Comparison of ENCODE assay signal across 15 cellular contexts in the genomic region with DNA sequence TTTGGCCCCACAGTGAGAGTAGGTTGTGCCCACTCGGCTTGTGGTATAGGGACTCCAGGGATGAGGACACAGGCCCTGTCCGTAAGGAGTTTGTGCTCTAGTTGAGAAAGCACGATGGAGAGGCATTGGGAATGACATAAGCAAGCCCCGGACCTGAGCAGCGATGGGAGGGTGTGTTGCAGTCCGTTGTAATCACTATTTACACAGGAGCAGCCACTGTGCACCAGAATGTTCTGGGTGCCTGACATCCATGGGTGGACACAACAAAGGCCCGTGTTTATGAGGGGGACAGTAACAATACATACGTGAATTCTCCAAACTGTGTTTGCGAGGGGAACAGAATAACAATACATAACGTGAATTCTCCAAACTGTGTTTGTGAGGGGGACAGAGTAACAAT.
A peak's percentile ranks its signal among the peaks of the same experiment; 100 is the strongest.
DNase-seq lines count a peak whose midpoint lies in the region; ATAC-seq and TF ChIP-seq lines count a peak whose summit lies in the region.
"Had no signal": no experiment of that assay in that cellular context is flagged by ENCODE, and none has a peak within 500 bp of the region (broad histone marks: within the 10 kb centered on the region; RNA-seq: fewer than 3 reads in every experiment).

No MANE protein-coding gene starts in this region.

- TF ChIP-seq EP300 in gastroesophageal sphincter (IDR thresholded peaks at IDR 0.05) = no peak

- no peak for TF ChIP-seq POLR2A in gastroesophageal sphincter (IDR thresholded peaks at IDR 0.05)

- H3K36me3 ChIP-seq in BLaER1 treated with 17β-estradiol and CSF1 and Interleukin-3, amounts not matched to agents 10 nM and 100 nM = no peaks in the 10 kb centered on the region
- H3K36me3 ChIP-seq in H7 (replicated peaks; ENCODE audit: control insufficient read depth, insufficient read depth, low read length) (no peaks in the 10 kb centered on the region), neural progenitor cell (no peaks in the 10 kb centered on the region), gastroesophageal sphincter (peaks cover 0 to 4% of the 10 kb centered on the region in 2 donors)

- peak overlapping the region in 7 of 11 experiments; percentile 61 to 83 (median 76); a peak in 14 of 22 replicates for H3K4me2 ChIP-seq in BLaER1 treated with 17β-estradiol and CSF1 and Interleukin-3, amounts not matched to agents 10 nM and 100 nM
- H3K4me2 ChIP-seq in neural progenitor cell = no peak overlapping the region
- H3K4me2 ChIP-seq: A549, GM23338 had no signal

- peak overlapping the region; percentile 59 for H3K27ac Mint-ChIP-seq in memory B cell
- H3K27ac Mint-ChIP-seq in neural progenitor cell = peak overlapping the region; percentile 92
- H3K27ac Mint-ChIP-seq: CD4-positive, alpha-beta T cell; GM23338 had no signal

- peaks cover 19 to 46% (median 41%) of the 10 kb centered on the region in 10 experiments for H3K4me1 ChIP-seq in BLaER1 treated with 17β-estradiol and CSF1 and Interleukin-3, amounts not matched to agents 10 nM and 100 nM
- H3K4me1 ChIP-seq in neural progenitor cell = peaks cover 37% of the 10 kb centered on the region
- H3K4me1 ChIP-seq in gastroesophageal sphincter = peaks cover 0 to 12% (median 0%) of the 10 kb centered on the region in 3 donors
- H3K4me1 ChIP-seq: A549 had no signal

- no peaks in the 10 kb centered on the region for H3K27me3 ChIP-seq in BLaER1 treated with 17β-estradiol and CSF1 and Interleukin-3, amounts not matched to agents 10 nM and 100 nM
- no peaks in the 10 kb centered on the region for H3K27me3 ChIP-seq in H7 (ENCODE audit: control insufficient read depth, insufficient read depth, low read length)
- no peaks in the 10 kb centered on the region for H3K27me3 ChIP-seq in neural progenitor cell
- H3K27me3 ChIP-seq in gastroesophageal sphincter = no peaks in the 10 kb centered on the region

- no peaks in the 10 kb centered on the region for H3K79me2 ChIP-seq in neural progenitor cell (ENCODE audit: low read depth)

- no peak for TF ChIP-seq CTCF in neural progenitor cell (IDR thresholded peaks at IDR 0.05)
- TF ChIP-seq CTCF in gastroesophageal sphincter (IDR thresholded peaks at IDR 0.05) = no peak

- H3K9me3 ChIP-seq in BLaER1 treated with 17β-estradiol and CSF1 and Interleukin-3, amounts not matched to agents 10 nM and 100 nM (replicated peaks in 1 of 11) = no peaks in the 10 kb centered on the region
- H3K9me3 ChIP-seq in neural progenitor cell (ENCODE audit: low read depth) = no peaks in the 10 kb centered on the region
- no peaks in the 10 kb centered on the region for H3K9me3 ChIP-seq in gastroesophageal sphincter
- H3K9me3 ChIP-seq: A549 had no signal

- H3K4me1 Mint-ChIP-seq in memory B cell (peaks cover 7% of the 10 kb centered on the region), neural progenitor cell (peaks cover 77% of the 10 kb centered on the region)

- peak overlapping the region in 3 of 11 experiments; percentile 47 to 73 (median 59); a peak in 5 of 22 replicates for H3K9ac ChIP-seq in BLaER1 treated with 17β-estradiol and CSF1 and Interleukin-3, amounts not matched to agents 10 nM and 100 nM
- no peak overlapping the region for H3K9ac ChIP-seq in neural progenitor cell

- DNase-seq in H7 = peak; percentile 13
- no peak for DNase-seq in memory B cell (ENCODE audit: low spot score in 2 of 2)
- DNase-seq in neural progenitor cell (ENCODE audit: low spot score) = no peak
- no peak for DNase-seq in stimulated activated CD8-positive, alpha-beta memory T cell treated with anti-CD3 and anti-CD28 coated beads, Interleukin-4, amount 100 ng/mL, for 48 hours
- no peak for DNase-seq in 8988T
- DNase-seq: CD4-positive, alpha-beta T cell; DMS79; H9; KG1 had no signal

- H3F3A ChIP-seq in neural progenitor cell (ENCODE audit: low read depth) = peaks cover 8% of the 10 kb centered on the region

- H4K20me1 ChIP-seq in BLaER1 treated with 17β-estradiol and CSF1 and Interleukin-3, amounts not matched to agents 10 nM and 100 nM = no peaks in the 10 kb centered on the region
- no peaks in the 10 kb centered on the region for H4K20me1 ChIP-seq in neural progenitor cell (ENCODE audit: low read depth)

- H3K9me3 Mint-ChIP-seq in memory B cell (no peaks in the 10 kb centered on the region), neural progenitor cell (no peaks in the 10 kb centered on the region)
- H3K9me3 Mint-ChIP-seq: CD4-positive, alpha-beta T cell; GM23338; H9 had no signal

- H3K27ac ChIP-seq in BLaER1 treated with 17β-estradiol and CSF1 and Interleukin-3, amounts not matched to agents 10 nM and 100 nM = peak overlapping the region in 9 of 11 experiments; percentile 80 to 91 (median 83); a peak in 18 of 22 replicates
- H3K27ac ChIP-seq in neural progenitor cell (no peak overlapping the region), gastroesophageal sphincter (no peak overlapping the region)
- H3K27ac ChIP-seq: A549 had no signal

- H3K4me3 ChIP-seq in BLaER1 treated with 17β-estradiol and CSF1 and Interleukin-3, amounts not matched to agents 10 nM and 100 nM = no peak overlapping the region
- no peak overlapping the region for H3K4me3 ChIP-seq in H7 (ENCODE audit: insufficient read depth, low read depth, low read length)
- H3K4me3 ChIP-seq in neural progenitor cell = no peak overlapping the region
- no peak overlapping the region for H3K4me3 ChIP-seq in gastroesophageal sphincter
- H3K4me3 ChIP-seq: A549, GM12878, GM23338 had no signal

- H3K36me3 Mint-ChIP-seq in memory B cell = no peaks in the 10 kb centered on the region
- H3K36me3 Mint-ChIP-seq in neural progenitor cell = no peaks in the 10 kb centered on the region

- no peak overlapping the region for H3K4me3 Mint-ChIP-seq in memory B cell
- H3K4me3 Mint-ChIP-seq in neural progenitor cell = peak overlapping the region; percentile 46
- H3K4me3 Mint-ChIP-seq: CD4-positive, alpha-beta T cell; GM23338; H9 had no signal

- no peak overlapping the region for H2AFZ ChIP-seq in neural progenitor cell (replicated peaks)
- H2AFZ ChIP-seq: GM23338 had no signal

- ATAC-seq in memory B cell (ENCODE audit: low read depth) (no peak), HG03565 (IDR thresholded peaks at IDR 0.05; ENCODE audit: unreplicated experiment) (no peak), gastroesophageal sphincter (no peak)
- ATAC-seq: A549, GM12878, GM23338 had no signal

- H3K27me3 Mint-ChIP-seq in memory B cell (no peaks in the 10 kb centered on the region), neural progenitor cell (ENCODE audit: insufficient read depth, low read depth) (peaks cover 24% of the 10 kb centered on the region)
- H3K27me3 Mint-ChIP-seq: CD4-positive, alpha-beta T cell had no signal

- 86% methylated on average over 4 of the region's 10 CpGs; no CpG with 5 or more reads in 1 of the 2 donors for WGBS in gastroesophageal sphincter (ENCODE audit: low coverage in 1 of 2), 2 donors

Comparison
In these comparisons a context has a peak if more than half of its experiments do, and no peak if none do; other contexts are left out.
1. H3K27ac ChIP-seq: peak in BLaER1 treated with 17β-estradiol and CSF1 and Interleukin-3, amounts not matched to agents 10 nM and 100 nM (9 of 11); none in neural progenitor cell (single experiment) and gastroesophageal sphincter (0 of 4).